8 cellular contexts compared by ENCODE assay signal in genomic region chr4:87853108-87853507, GRCh38. TPM values are rescaled to one million over a fixed set of nuclear protein-coding genes. Genes with fewer than 3 reads are reported as not detected.
DNase-seq lines count a peak whose midpoint lies in the region; ATAC-seq, FAIRE-seq and TF ChIP-seq lines count a peak whose summit lies in the region.

No MANE protein-coding gene starts in this region.

- no peaks in the 10 kb centered on the region for H3K36me3 ChIP-seq in kidney (ENCODE audit: control insufficient read depth in 1 of 2, insufficient read depth in 2 of 2, low read length in 2 of 2)

- peak; percentile 11 for TF ChIP-seq CTCF in NB4 (IDR thresholded peaks at IDR 0.05; ENCODE audit: low read depth, low read length)
- TF ChIP-seq CTCF in kidney (IDR thresholded peaks at IDR 0.05; ENCODE audit: borderline replicate concordance, extremely low read depth, insufficient read depth) = peak; percentile 54

- no peak overlapping the region for H3K9ac ChIP-seq in kidney (ENCODE audit: low read length in 2 of 2)

- peaks cover 9 to 16% of the 10 kb centered on the region in 2 donors for H3K4me1 ChIP-seq in kidney (ENCODE audit: control insufficient read depth in 1 of 2, insufficient read depth in 1 of 2, low read depth in 1 of 2, low read length in 2 of 2)

- DNase-seq in NCI-H82 (lab: John Stamatoyannopoulos, UW) (peak; percentile 46), NCI-H82 treated with DMSO at 0.1 percent for 48 hours (lab: John Stamatoyannopoulos, UW; ENCODE audit: unreplicated experiment) (no peak), NB4 (ENCODE audit: low read depth) (peak; percentile 69), amniotic epithelial cell (ENCODE audit: low read depth) (peak; percentile 52), kidney (no peak), GOT3 (lab: John Stamatoyannopoulos, UW) (no peak), activated gamma-delta T cell (lab: John Stamatoyannopoulos, UW) (no peak)

- H3K27ac ChIP-seq in kidney (ENCODE audit: low read depth in 2 of 2, low read length in 2 of 2) = peak overlapping the region in 1 of 2 donors; percentile 28

- no peak for TF ChIP-seq POLR2A in NB4 (IDR thresholded peaks at IDR 0.05; ENCODE audit: extremely low read depth, insufficient read length)

- ATAC-seq in HG03460 (IDR thresholded peaks at IDR 0.05; ENCODE audit: unreplicated experiment) = no peak

- intact Hi-C loops in kidney (cut with DNase I) = loop anchor here (10.0 kb wide), 1 partner anchor 122 kb away; the partner anchor contains the start of gene SPP1

- H3K9me3 ChIP-seq in kidney (ENCODE audit: control insufficient read depth in 1 of 2, low read length in 2 of 2) = no peaks in the 10 kb centered on the region

- peak; percentile 97 for FAIRE-seq in kidney (lab: Jason Lieb, UNC)

- H3K4me3 ChIP-seq in NB4 (ENCODE audit: low read depth, low read length) (no peak overlapping the region), kidney (ENCODE audit: low read length in 2 of 2) (no peak overlapping the region)

RNA-seq across cellular contexts. Expression of gene MEPE, which starts 20.3 kb away (rescaled TPM):
- total RNA-seq in kidney = not detected
- not detected for polyA plus RNA-seq in kidney (ENCODE audit: insufficient read depth, low read depth, low replicate concordance)

RNA-seq across cellular contexts. Expression of gene IBSP, which starts 53.8 kb away (rescaled TPM):
- not detected for total RNA-seq in kidney
- polyA plus RNA-seq in kidney (ENCODE audit: insufficient read depth, low read depth, low replicate concordance) = not detected

Comparison
In these comparisons a context has a peak if more than half of its experiments do, and no peak if none do; other contexts are left out.
1. DNase-seq: peak in NCI-H82 (single experiment), NB4 (single experiment) and amniotic epithelial cell (single experiment); none in NCI-H82 treated with DMSO at 0.1 percent for 48 hours (single experiment), kidney (single experiment), GOT3 (single experiment) and activated gamma-delta T cell (single experiment).